18 cellular contexts compared by ENCODE assay signal in the genomic region with DNA sequence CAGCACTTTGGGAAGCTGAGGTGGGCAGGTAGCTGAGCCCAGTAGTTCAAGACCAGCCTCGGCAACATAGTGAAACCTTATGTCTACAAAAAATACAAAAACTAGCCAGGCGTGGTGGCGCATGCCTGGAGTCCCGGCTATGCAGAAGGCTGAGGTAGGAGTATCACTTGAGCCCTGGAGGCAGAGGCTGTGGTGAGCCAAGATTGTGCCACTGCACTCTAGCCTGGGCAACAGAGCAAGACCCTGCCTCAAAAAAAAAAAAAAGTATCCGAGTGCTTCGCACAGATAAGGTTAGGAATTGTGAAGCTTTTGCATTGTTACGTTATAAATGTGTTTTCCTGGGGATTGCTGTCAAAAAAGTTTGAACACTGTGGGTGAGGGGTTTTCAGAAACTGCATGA. TPM values are rescaled to one million over a fixed set of nuclear protein-coding genes. Genes with fewer than 3 reads are reported as not detected.
DNase-seq lines count a peak whose midpoint lies in the region; ATAC-seq and TF ChIP-seq lines count a peak whose summit lies in the region.
"Had no signal": no experiment of that assay in that cellular context is flagged by ENCODE, and none has a peak within 500 bp of the region (broad histone marks: within the 10 kb centered on the region; RNA-seq: fewer than 3 reads in every experiment).

No MANE protein-coding gene starts in this region.

- H3K27ac ChIP-seq in 22Rv1 (peak overlapping the region; percentile 100), hepatocyte (peak overlapping the region; percentile 94), endodermal cell (ENCODE audit: low read depth, low read length) (no peak overlapping the region)
- peak overlapping the region in 10 of 11 experiments; percentile 58 to 98 (median 78); a peak in 17 of 22 replicates for H3K27ac ChIP-seq in BLaER1 treated with 17β-estradiol and CSF1 and Interleukin-3, amounts not matched to agents 10 nM and 100 nM
- H3K27ac ChIP-seq: brain microvascular endothelial cell, SJCRH30 had no signal

- CTCF ChIA-PET in T-cell (lab: Charles Lee): interaction anchor here in 1 of 2 donors (0.5 to 0.7 kb wide), 2 partner anchors 173 to 245 kb away, joined by 3 read pairs; no protein-coding TSS in a partner anchor

- H3K9me3 Mint-ChIP-seq in T-cell (no peaks in the 10 kb centered on the region), endodermal cell (no peaks in the 10 kb centered on the region)

- H3K36me3 Mint-ChIP-seq in T-cell: peaks cover 13% of the 10 kb centered on the region
- peaks cover 20% of the 10 kb centered on the region for H3K36me3 Mint-ChIP-seq in endodermal cell (ENCODE audit: low read depth)

- DNase-seq in T-cell (no peak), hepatocyte (ENCODE audit: low spot score) (peak; percentile 5), Ammon's horn (ENCODE audit: low spot score) (no peak), endodermal cell (no peak)
- DNase-seq: activated gamma-delta T cell, brain microvascular endothelial cell, MM.1S, NCI-H1930, SJCRH30, substantia nigra had no signal

- peaks cover 33 to 47% (median 43%) of the 10 kb centered on the region in 11 experiments for H3K36me3 ChIP-seq in BLaER1 treated with 17β-estradiol and CSF1 and Interleukin-3, amounts not matched to agents 10 nM and 100 nM
- H3K36me3 ChIP-seq in hepatocyte (replicated peaks; ENCODE audit: insufficient read depth, low read depth) (no peaks in the 10 kb centered on the region), endodermal cell (ENCODE audit: control insufficient read depth, insufficient read depth, low read length) (peaks cover 33% of the 10 kb centered on the region)

- WGBS in hepatocyte (ENCODE audit: low lambda C conversion rate, missing lambda C conversion rate): 91% methylated on average over 7 of the region's 7 CpGs
- WGBS in endodermal cell (ENCODE audit: insufficient coverage in 1 of 2, insufficient read length in 1 of 2), 2 experiments: 88 to 94% methylated on average over 3 to 7 of the region's 7 CpGs

- peak overlapping the region; percentile 49 to 84 for H3K27ac Mint-ChIP-seq in T-cell
- H3K27ac Mint-ChIP-seq in endodermal cell: no peak overlapping the region

- H3K4me3 ChIP-seq in BLaER1 treated with 17β-estradiol and CSF1 and Interleukin-3, amounts not matched to agents 10 nM and 100 nM: peak overlapping the region; percentile 44 to 97 (median 84); a peak in 16 of 20 replicates
- H3K4me3 ChIP-seq in hepatocyte (no peak overlapping the region), endodermal cell (ENCODE audit: low read length) (no peak overlapping the region)
- H3K4me3 ChIP-seq: right atrium auricular region, SJCRH30 had no signal

- no peak overlapping the region for H2AFZ ChIP-seq in hepatocyte

- no peaks in the 10 kb centered on the region for H3K27me3 Mint-ChIP-seq in T-cell
- no peaks in the 10 kb centered on the region for H3K27me3 Mint-ChIP-seq in endodermal cell (ENCODE audit: insufficient read depth)

- H3K4me2 ChIP-seq in BLaER1 treated with 17β-estradiol and CSF1 and Interleukin-3, amounts not matched to agents 10 nM and 100 nM: peak overlapping the region; percentile 90 to 100 (median 98)
- H3K4me2 ChIP-seq in hepatocyte: no peak overlapping the region

- H3K79me2 ChIP-seq in hepatocyte: peaks cover 38% of the 10 kb centered on the region

- ATAC-seq in T-cell (replicated peaks in 1 of 4): no peak
- no peak for ATAC-seq in GM19397 (IDR thresholded peaks at IDR 0.05; ENCODE audit: unreplicated experiment)
- no peak for ATAC-seq in HG03097 (IDR thresholded peaks at IDR 0.05; ENCODE audit: low FRiP score, unreplicated experiment)

- no peaks in the 10 kb centered on the region for H3K9me3 ChIP-seq in BLaER1 treated with 17β-estradiol and CSF1 and Interleukin-3, amounts not matched to agents 10 nM and 100 nM (replicated peaks in 1 of 11)
- H3K9me3 ChIP-seq in hepatocyte (ENCODE audit: low read depth) (no peaks in the 10 kb centered on the region), endodermal cell (ENCODE audit: control insufficient read depth, low read length) (no peaks in the 10 kb centered on the region)
- H3K9me3 ChIP-seq: right atrium auricular region, SJCRH30 had no signal

- H3K4me1 Mint-ChIP-seq in T-cell (peaks cover 52 to 61% (median 59%) of the 10 kb centered on the region in 3 donors), endodermal cell (peaks cover 20% of the 10 kb centered on the region)

- TF ChIP-seq CTCF in 22Rv1 (IDR thresholded peaks at IDR 0.05): no peak
- TF ChIP-seq CTCF in hepatocyte (IDR thresholded peaks at IDR 0.05; ENCODE audit: poor library complexity): no peak
- TF ChIP-seq CTCF in endodermal cell (conservative IDR thresholded peaks at IDR 0.05): no peak

- H3K27me3 ChIP-seq in BLaER1 treated with 17β-estradiol and CSF1 and Interleukin-3, amounts not matched to agents 10 nM and 100 nM: peaks cover 0 to 6% (median 3%) of the 10 kb centered on the region in 11 experiments; a peak in 11 of 22 replicates
- no peaks in the 10 kb centered on the region for H3K27me3 ChIP-seq in hepatocyte
- no peaks in the 10 kb centered on the region for H3K27me3 ChIP-seq in endodermal cell (ENCODE audit: control insufficient read depth, insufficient read depth, low read length, poor library complexity, severe bottlenecking)
- H3K27me3 ChIP-seq: brain microvascular endothelial cell, right atrium auricular region, SJCRH30 had no signal

- H3K4me1 ChIP-seq in BLaER1 treated with 17β-estradiol and CSF1 and Interleukin-3, amounts not matched to agents 10 nM and 100 nM: peaks cover 73 to 81% (median 77%) of the 10 kb centered on the region in 10 experiments
- H3K4me1 ChIP-seq in hepatocyte (ENCODE audit: insufficient read depth): peaks cover 54% of the 10 kb centered on the region
- peaks cover 11% of the 10 kb centered on the region for H3K4me1 ChIP-seq in endodermal cell (ENCODE audit: control insufficient read depth, insufficient read depth, low read length)

- H4K20me1 ChIP-seq in BLaER1 treated with 17β-estradiol and CSF1 and Interleukin-3, amounts not matched to agents 10 nM and 100 nM: peaks cover 14 to 51% (median 33%) of the 10 kb centered on the region in 11 experiments; a peak in 14 of 22 replicates
- peaks cover 9% of the 10 kb centered on the region for H4K20me1 ChIP-seq in hepatocyte (ENCODE audit: insufficient read depth, poor library complexity, severe bottlenecking)

- H3K9ac ChIP-seq in BLaER1 treated with 17β-estradiol and CSF1 and Interleukin-3, amounts not matched to agents 10 nM and 100 nM: peak overlapping the region; percentile 69 to 100 (median 94)
- H3K9ac ChIP-seq in endodermal cell (ENCODE audit: extremely low read depth, low read length, poor library complexity, severe bottlenecking): no peak overlapping the region

- H3K4me3 Mint-ChIP-seq in T-cell (peak overlapping the region in 2 of 3 donors; percentile 31 to 32), endodermal cell (no peak overlapping the region)

- POLR2A ChIA-PET in T-cell (lab: Charles Lee): no interaction called here

- H3K9me2 ChIP-seq in hepatocyte (replicated peaks; ENCODE audit: insufficient read depth): no peaks in the 10 kb centered on the region

RNA-seq across cellular contexts. Expression of a gene that starts 4.1 kb away (rescaled TPM):
- total RNA-seq in T-cell (100 to 1,000 TPM; 105 to 200 (median 195) TPM), hepatocyte (124 and 142 TPM in 2 replicates), endodermal cell (100 to 1,000 TPM in 1 of 2 donors, 10 to 100 TPM in 1; 66.8 to 123 TPM)
- 48.4 and 53.1 TPM in 2 replicates for polyA plus RNA-seq in hepatocyte
- 44.8 TPM for polyA plus RNA-seq in endodermal cell (2013, experiment 1 of 2)
- polyA plus RNA-seq in endodermal cell (2013, experiment 2 of 2): 37.9 TPM

RNA-seq across cellular contexts. Expression of a gene that starts 15.1 kb away (rescaled TPM):
- total RNA-seq in T-cell (under 1 TPM; 0.23 to 0.67 (median 0.51) TPM), hepatocyte (218 and 261 TPM in 2 replicates), endodermal cell (10 to 100 TPM; 70.2 to 83.1 TPM)
- 151 and 160 TPM in 2 replicates for polyA plus RNA-seq in hepatocyte
- 11.8 TPM for polyA plus RNA-seq in endodermal cell (2013, experiment 1 of 2)
- 12.1 TPM for polyA plus RNA-seq in endodermal cell (2013, experiment 2 of 2)
- total RNA-seq: right atrium auricular region had no signal
- polyA plus RNA-seq: neural cell had no signal

RNA-seq across cellular contexts. Expression of a gene that starts 21.7 kb away (rescaled TPM):
- total RNA-seq in T-cell (1 to 10 TPM in 1 of 5 donors, under 1 TPM in 4; 0.40 to 1.2 (median 0.79) TPM), hepatocyte (0.60 and 0.72 TPM in 2 replicates), endodermal cell (under 1 TPM in 1 of 2 donors, not detected in 1; 0.09 TPM)
- polyA plus RNA-seq in hepatocyte: 0.74 and 1.2 TPM in 2 replicates
- 0.50 TPM for polyA plus RNA-seq in endodermal cell (2013, experiment 1 of 2)
- polyA plus RNA-seq in endodermal cell (2013, experiment 2 of 2): not detected
- polyA plus RNA-seq: neural cell had no signal

RNA-seq across cellular contexts. Expression of a gene that starts 47.2 kb away (rescaled TPM):
- not detected for total RNA-seq in T-cell
- total RNA-seq in hepatocyte: 0.33 TPM in 1 of 2 replicates, not detected in the other
- 0.39 and 0.70 TPM in 2 replicates for polyA plus RNA-seq in hepatocyte
- total RNA-seq in endodermal cell: 1 to 10 TPM in 1 of 2 donors, under 1 TPM in 1; 0.22 to 1.0 TPM
- polyA plus RNA-seq in endodermal cell (2013, experiment 1 of 2): 0.46 TPM
- 0.46 TPM for polyA plus RNA-seq in endodermal cell (2013, experiment 2 of 2)
- total RNA-seq: H1, liver, right atrium auricular region, SJCRH30 had no signal
- polyA plus RNA-seq: H1, neural cell had no signal

Comparison
In these comparisons a context has a peak if more than half of its experiments do, and no peak if none do; other contexts are left out.
1. H3K4me3 ChIP-seq: peak in BLaER1 treated with 17β-estradiol and CSF1 and Interleukin-3, amounts not matched to agents 10 nM and 100 nM (10 of 10); none in hepatocyte (single experiment) and endodermal cell (single experiment).
2. RNA of a gene that starts 15.1 kb away (total RNA-seq): 218 to 261 TPM in hepatocyte and 70.2 to 83.1 TPM in endodermal cell; 0.23 to 0.67 TPM in T-cell; every median in the first group is over 10 times any median in the second.